ENCODE assay signal across 10 cellular contexts in the genomic region with DNA sequence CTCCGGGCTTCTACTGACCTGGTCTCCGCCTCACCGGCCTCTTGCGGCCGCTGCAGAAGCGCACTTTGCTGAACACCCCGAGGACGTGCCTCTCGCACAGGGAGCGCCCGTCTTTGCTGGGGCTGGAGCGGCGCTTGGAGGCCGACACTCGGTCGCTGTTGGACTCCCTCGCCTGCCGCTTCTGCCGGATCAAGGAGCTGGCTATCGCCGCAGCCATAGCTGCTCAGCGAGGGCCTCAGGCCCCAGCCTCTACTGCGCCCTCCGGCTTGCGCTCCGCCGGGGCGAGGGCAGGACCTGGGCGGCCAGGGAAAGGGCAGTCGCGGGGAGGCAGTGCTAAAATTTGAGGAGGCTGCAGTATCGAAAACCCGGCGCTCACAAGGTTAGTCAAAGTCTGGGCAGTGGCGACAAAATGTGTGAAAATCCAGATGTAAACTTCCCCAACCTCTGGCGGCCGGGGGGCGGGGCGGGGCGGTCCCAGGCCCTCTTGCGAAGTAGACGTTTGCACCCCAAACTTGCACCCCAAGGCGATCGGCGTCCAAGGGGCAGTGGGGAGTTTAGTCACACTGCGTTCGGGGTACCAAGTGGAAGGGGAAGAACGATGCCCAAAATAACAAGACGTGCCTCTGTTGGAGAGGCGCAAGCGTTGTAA.
DNase-seq lines count a peak whose midpoint lies in the region; ATAC-seq and TF ChIP-seq lines count a peak whose summit lies in the region.
"Had no signal": no experiment of that assay in that cellular context is flagged by ENCODE, and none has a peak within 500 bp of the region (broad histone marks: within the 10 kb centered on the region; RNA-seq: fewer than 3 reads in every experiment).

No MANE protein-coding gene starts in this region.

- ATAC-seq in T-helper 17 cell (no peak), HG03097 (IDR thresholded peaks at IDR 0.05; ENCODE audit: low FRiP score, unreplicated experiment) (no peak)

- H3K27me3 ChIP-seq in mesenchymal stem cell (ENCODE audit: control insufficient read depth in 1 of 2, insufficient read depth in 1 of 2, low read length in 2 of 2) (peaks cover 9 to 60% of the 10 kb centered on the region in 2 experiments), tibial nerve (peaks cover 0 to 16% of the 10 kb centered on the region in 2 donors)

- H3K79me1 ChIP-seq in mesenchymal stem cell (replicated peaks; ENCODE audit: low read length, poor library complexity, severe bottlenecking): peaks cover 4% of the 10 kb centered on the region

- no peak overlapping the region for H3K18ac ChIP-seq in mesenchymal stem cell (ENCODE audit: low read depth in 1 of 2, low read length in 2 of 2)

- no peak overlapping the region for H2BK15ac ChIP-seq in mesenchymal stem cell (ENCODE audit: low read depth, poor library complexity, severe bottlenecking)

- H3K4ac ChIP-seq in mesenchymal stem cell (ENCODE audit: low read depth in 1 of 2, low read length in 2 of 2): no peak overlapping the region

- H2BK5ac ChIP-seq in mesenchymal stem cell (ENCODE audit: low read depth, low read length, poor library complexity, severe bottlenecking): no peak overlapping the region

- no peak overlapping the region for H3K23ac ChIP-seq in mesenchymal stem cell (ENCODE audit: low read length in 2 of 2)

- peaks cover 58% of the 10 kb centered on the region for H3K27me3 Mint-ChIP-seq in T-helper 17 cell

- H3K36me3 ChIP-seq in mesenchymal stem cell (ENCODE audit: control insufficient read depth in 1 of 2, insufficient read depth in 2 of 2, low read depth in 1 of 2, low read length in 2 of 2) (no peaks in the 10 kb centered on the region), tibial nerve (no peaks in the 10 kb centered on the region)

- no peak for TF ChIP-seq CTCF in epithelial cell of esophagus (IDR thresholded peaks at IDR 0.05; ENCODE audit: insufficient read depth, low read depth, low read length, missing control alignments)
- TF ChIP-seq CTCF in tibial nerve (IDR thresholded peaks at IDR 0.05): no peak

- H3K4me3 ChIP-seq in epithelial cell of esophagus (ENCODE audit: low read length): no peak overlapping the region
- H3K4me3 ChIP-seq in mesenchymal stem cell (ENCODE audit: insufficient read depth in 1 of 2, low read depth in 1 of 2, low read length in 2 of 2): peak overlapping the region; percentile 74 to 78
- peak overlapping the region; percentile 26 to 65 (median 38) for H3K4me3 ChIP-seq in tibial nerve

- H4K91ac ChIP-seq in mesenchymal stem cell (ENCODE audit: low read length): no peak overlapping the region

- H3K27ac Mint-ChIP-seq in T-helper 17 cell: no peak overlapping the region

- H2AK5ac ChIP-seq in mesenchymal stem cell (ENCODE audit: low read length, severe bottlenecking): no peak overlapping the region

- H3K36me3 Mint-ChIP-seq in T-helper 17 cell (ENCODE audit: low read depth): peaks cover 6% of the 10 kb centered on the region

- WGBS in mesenchymal stem cell: 4% methylated on average over 39 of the region's 51 CpGs
- 3 to 10% methylated on average over 27 to 50 of the region's 51 CpGs for WGBS in tibial nerve, 2 donors

- no peak overlapping the region for H4K8ac ChIP-seq in mesenchymal stem cell (ENCODE audit: low read length)

- H3K4me1 ChIP-seq in mesenchymal stem cell (ENCODE audit: control insufficient read depth, insufficient read depth, low read depth, low read length) (peaks cover 6% of the 10 kb centered on the region), tibial nerve (peaks cover 0 to 27% (median 0%) of the 10 kb centered on the region in 4 donors)

- DNase-seq in NCI-H1092 treated with DMSO at 0.1 percent for 48 hours (lab: John Stamatoyannopoulos, UW): peak; percentile 19
- no peak for DNase-seq in NCI-H1092 (lab: John Stamatoyannopoulos, UW)
- peak; percentile 20 for DNase-seq in epithelial cell of esophagus (ENCODE audit: low read depth)
- DNase-seq in mesenchymal stem cell: peak; percentile 7
- no peak for DNase-seq in tibial nerve (ENCODE audit: low spot score in 2 of 2)
- no peak for DNase-seq in T-helper 17 cell
- DNase-seq in OCI-M2 (lab: John Stamatoyannopoulos, UW; ENCODE audit: unreplicated experiment): no peak
- DNase-seq: 8988T, SIG-M5 had no signal

- H3K9ac ChIP-seq in mesenchymal stem cell (ENCODE audit: low read length): no peak overlapping the region

- no peaks in the 10 kb centered on the region for H3K9me3 ChIP-seq in mesenchymal stem cell (ENCODE audit: control insufficient read depth, low read length)
- H3K9me3 ChIP-seq in tibial nerve: no peaks in the 10 kb centered on the region
- no peaks in the 10 kb centered on the region for H3K9me3 ChIP-seq in T-helper 17 cell (ENCODE audit: control insufficient read depth, low read length, poor library complexity, severe bottlenecking)

- no peak overlapping the region for H2BK12ac ChIP-seq in mesenchymal stem cell (ENCODE audit: low read length in 2 of 2)

- no peak overlapping the region for H2BK120ac ChIP-seq in mesenchymal stem cell (ENCODE audit: low read depth, low read length)

- TF ChIP-seq POLR2A in tibial nerve (IDR thresholded peaks at IDR 0.05): no peak

- no peak overlapping the region for H3K27ac ChIP-seq in mesenchymal stem cell (ENCODE audit: low read length, poor library complexity, severe bottlenecking)
- no peak overlapping the region for H3K27ac ChIP-seq in tibial nerve

- no peak overlapping the region for H3K14ac ChIP-seq in mesenchymal stem cell (ENCODE audit: low read length in 2 of 2)

- H3K4me2 ChIP-seq in mesenchymal stem cell (ENCODE audit: low read length, poor library complexity, severe bottlenecking): peak overlapping the region; percentile 83

- H3K4me3 Mint-ChIP-seq in T-helper 17 cell: no peak overlapping the region

- H3K4me1 Mint-ChIP-seq in T-helper 17 cell: peaks cover 3% of the 10 kb centered on the region

- no peak for TF ChIP-seq EP300 in tibial nerve (IDR thresholded peaks at IDR 0.05)

- no peak overlapping the region for H2AFZ ChIP-seq in mesenchymal stem cell (ENCODE audit: low read depth, low read length)

Comparison
In these comparisons a context has a peak if more than half of its experiments do, and no peak if none do; other contexts are left out.
1. DNase-seq: peak in NCI-H1092 treated with DMSO at 0.1 percent for 48 hours (single experiment), epithelial cell of esophagus (single experiment) and mesenchymal stem cell (single experiment); none in NCI-H1092 (single experiment), tibial nerve (0 of 2), T-helper 17 cell (0 of 3) and OCI-M2 (single experiment).